In the genomic region with DNA sequence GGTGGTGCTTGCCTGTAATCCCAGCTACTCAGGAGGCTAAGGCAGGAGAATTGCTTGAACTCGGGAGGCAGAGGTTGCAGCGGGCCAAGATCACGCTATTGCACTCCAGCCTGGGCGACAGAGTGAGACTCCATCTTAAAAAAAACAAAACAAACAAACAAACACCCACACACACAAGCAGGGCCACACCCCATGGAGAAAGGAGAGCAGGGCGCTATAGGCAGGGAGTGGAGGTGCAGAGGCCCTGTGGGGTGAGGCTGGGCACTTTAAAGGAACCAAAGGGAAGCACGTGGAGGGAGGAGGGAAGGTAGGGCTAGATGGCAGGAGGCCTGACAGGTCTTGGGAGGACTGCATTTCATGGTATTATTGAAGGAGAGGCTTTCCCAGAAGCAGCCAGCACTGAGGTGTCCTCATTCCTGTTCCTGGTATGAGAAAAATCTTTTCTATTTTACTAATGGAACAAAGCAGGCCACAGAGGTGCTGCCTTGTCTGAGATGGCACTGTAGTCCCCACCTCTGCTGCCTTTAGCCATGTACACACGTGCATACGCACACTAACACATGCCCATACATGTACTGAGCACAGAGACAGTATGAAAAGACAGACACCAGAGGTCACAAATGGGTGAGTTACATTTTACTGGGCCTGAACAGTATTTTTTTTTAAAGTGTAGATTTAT, we compare ENCODE assay signal across 17 cellular contexts. TPM values are rescaled to one million over a fixed set of nuclear protein-coding genes. Genes with fewer than 3 reads are reported as not detected.
A peak's percentile ranks its signal among the peaks of the same experiment; 100 is the strongest.
DNase-seq lines count a peak whose midpoint lies in the region; ATAC-seq lines count a peak whose summit lies in the region.
"Had no signal": no experiment of that assay in that cellular context is flagged by ENCODE, and none has a peak within 500 bp of the region (broad histone marks: within the 10 kb centered on the region; RNA-seq: fewer than 3 reads in every experiment).

No MANE protein-coding gene starts in this region.

- H3K27me3 Mint-ChIP-seq in T-helper 2 cell treated with Interferon-gamma antibody and Interleukin-4, amounts not matched to agents 5 μg/mL and 100 μg/mL, for 36 hours (ENCODE audit: low read depth): no peaks in the 10 kb centered on the region
- H3K27me3 Mint-ChIP-seq in stimulated activated memory B cell treated with anti-CD40 and anti-IgM and Interleukin-4, amounts not matched to agents 10 μg/mL and 1 μg/mL and 100 μg/mL, for 72 hours: no peaks in the 10 kb centered on the region
- H3K27me3 Mint-ChIP-seq: CD4-positive, alpha-beta memory T cell had no signal

- H3K36me3 Mint-ChIP-seq in T-helper 2 cell treated with Interferon-gamma antibody and Interleukin-4, amounts not matched to agents 5 μg/mL and 100 μg/mL, for 36 hours (ENCODE audit: low read depth): no peaks in the 10 kb centered on the region
- H3K36me3 Mint-ChIP-seq in stimulated activated memory B cell treated with anti-CD40 and anti-IgM and Interleukin-4, amounts not matched to agents 10 μg/mL and 1 μg/mL and 100 μg/mL, for 72 hours: peaks cover 52% of the 10 kb centered on the region

- peak overlapping the region; percentile 5 for H3K27ac Mint-ChIP-seq in T-helper 2 cell treated with Interferon-gamma antibody and Interleukin-4, amounts not matched to agents 5 μg/mL and 100 μg/mL, for 36 hours
- peak overlapping the region; percentile 89 for H3K27ac Mint-ChIP-seq in stimulated activated memory B cell treated with anti-CD40 and anti-IgM and Interleukin-4, amounts not matched to agents 10 μg/mL and 1 μg/mL and 100 μg/mL, for 72 hours

- ATAC-seq in esophagus mucosa (peak; percentile 81), HG02870 (IDR thresholded peaks at IDR 0.05; ENCODE audit: unreplicated experiment) (no peak), HG03460 (IDR thresholded peaks at IDR 0.05; ENCODE audit: unreplicated experiment) (no peak), sciatic nerve (no peak)
- ATAC-seq in stimulated activated memory B cell treated with anti-CD40 and anti-IgM and Interleukin-4, amounts not matched to agents 10 μg/mL and 1 μg/mL and 100 μg/mL, for 72 hours: no peak
- ATAC-seq: mucosa of descending colon had no signal

- DNase-seq in T-helper 2 cell treated with Interferon-gamma antibody and Interleukin-4, amounts not matched to agents 5 μg/mL and 100 μg/mL, for 36 hours (ENCODE audit: low spot score): no peak
- DNase-seq in T-helper 2 cell: no peak
- peak; percentile 69 for DNase-seq in SW480 (ENCODE audit: low spot score)
- no peak for DNase-seq in sciatic nerve (ENCODE audit: low spot score)
- DNase-seq: activated CD4-positive, alpha-beta T cell treated with anti-CD3 and anti-CD28 coated beads, Interleukin-2, amount 50 U/mL, for 1 hour; activated effector memory CD4-positive, alpha-beta T cell treated with Interleukin-2 at 50 U/mL for 16 hours; aorta; CD4-positive, alpha-beta memory T cell; cortex of kidney; mucosa of descending colon; NCI-H1092; NCI-H2171; Right ventricle myocardium superior had no signal

- H3K9me3 Mint-ChIP-seq in T-helper 2 cell treated with Interferon-gamma antibody and Interleukin-4, amounts not matched to agents 5 μg/mL and 100 μg/mL, for 36 hours: no peaks in the 10 kb centered on the region
- no peaks in the 10 kb centered on the region for H3K9me3 Mint-ChIP-seq in stimulated activated memory B cell treated with anti-CD40 and anti-IgM and Interleukin-4, amounts not matched to agents 10 μg/mL and 1 μg/mL and 100 μg/mL, for 72 hours
- H3K9me3 Mint-ChIP-seq: CD4-positive, alpha-beta memory T cell had no signal

- H3K4me3 Mint-ChIP-seq in T-helper 2 cell treated with Interferon-gamma antibody and Interleukin-4, amounts not matched to agents 5 μg/mL and 100 μg/mL, for 36 hours: no peak overlapping the region
- no peak overlapping the region for H3K4me3 Mint-ChIP-seq in stimulated activated memory B cell treated with anti-CD40 and anti-IgM and Interleukin-4, amounts not matched to agents 10 μg/mL and 1 μg/mL and 100 μg/mL, for 72 hours
- H3K4me3 Mint-ChIP-seq: CD4-positive, alpha-beta memory T cell had no signal

- intact Hi-C loops in sciatic nerve (cut with DNase I): no loop called here

- no peaks in the 10 kb centered on the region for H3K4me1 Mint-ChIP-seq in T-helper 2 cell treated with Interferon-gamma antibody and Interleukin-4, amounts not matched to agents 5 μg/mL and 100 μg/mL, for 36 hours (ENCODE audit: low read depth)
- peaks cover 43% of the 10 kb centered on the region for H3K4me1 Mint-ChIP-seq in stimulated activated memory B cell treated with anti-CD40 and anti-IgM and Interleukin-4, amounts not matched to agents 10 μg/mL and 1 μg/mL and 100 μg/mL, for 72 hours

RNA-seq across cellular contexts. Expression of a gene that starts 44.0 kb away (rescaled TPM):
- total RNA-seq in esophagus mucosa (0.96 TPM), sciatic nerve (4.8 TPM)
